Comparison of ENCODE assay signal across 20 cellular contexts in genomic region chr2:102335871-102336366, GRCh38. TPM values are rescaled to one million over a fixed set of nuclear protein-coding genes. Genes with fewer than 3 reads are reported as not detected.
DNase-seq lines count a peak whose midpoint lies in the region; ATAC-seq, FAIRE-seq and TF ChIP-seq lines count a peak whose summit lies in the region.
"Had no signal": no experiment of that assay in that cellular context is flagged by ENCODE, and none has a peak within 500 bp of the region (broad histone marks: within the 10 kb centered on the region; RNA-seq: fewer than 3 reads in every experiment).

No MANE protein-coding gene starts in this region.

- CTCF ChIA-PET in K562 (lab: Yijun Ruan, JAX; ENCODE audit: low intra/inter-chr PET ratio): no interaction called here
- CTCF ChIA-PET in activated CD4-positive, alpha-beta memory T cell treated with anti-CD3 and anti-CD28 coated beads for 36 hours (lab: Charles Lee): interaction anchor here (0.6 to 2.9 kb wide), 6 partner anchors 14 to 188 kb away, joined by 3 to 15 read pairs (median 4); partner anchors contain the start of gene IL18R1

- H3K9me3 Mint-ChIP-seq in activated CD4-positive, alpha-beta memory T cell treated with anti-CD3 and anti-CD28 coated beads for 36 hours: no peaks in the 10 kb centered on the region

- peak; percentile 99 for ATAC-seq in K562

- peaks cover 2% of the 10 kb centered on the region; the same call in 1 of the 2 replicates for H3F3A ChIP-seq in Loucy (ENCODE audit: low read depth)

- intact Hi-C loops in K562 (cut with micrococcal nuclease): loop anchor here (5.0 kb wide), 1 partner anchor 79 kb away; no protein-coding TSS in a partner anchor
- intact Hi-C loops in left ventricle myocardium inferior (cut with micrococcal nuclease): no loop called here
- intact Hi-C loops in activated CD4-positive, alpha-beta memory T cell treated with anti-CD3 and anti-CD28 coated beads for 36 hours (cut with micrococcal nuclease): loop anchor here (2.0 kb wide), 2 partner anchors 15 to 31 kb away; no protein-coding TSS in a partner anchor
- intact Hi-C loops in ascending aorta (cut with DNase I): no loop called here

- peak; percentile 96 for TF ChIP-seq EP300 in K562 (IDR thresholded peaks at IDR 0.05; ENCODE audit: low read length)

- H3K4me2 ChIP-seq in Loucy (ENCODE audit: low read depth, low read length, poor library complexity, severe bottlenecking): peak overlapping the region; percentile 27
- peak overlapping the region; percentile 45; the same call in 1 of the 2 replicates for H3K4me2 ChIP-seq in K562 (ENCODE audit: insufficient read depth, low read length)

- peaks cover 2% of the 10 kb centered on the region for H3K27me3 Mint-ChIP-seq in activated CD4-positive, alpha-beta memory T cell treated with anti-CD3 and anti-CD28 coated beads for 36 hours

- H3K9me3 ChIP-seq in Loucy (ENCODE audit: insufficient read depth, low read depth, low read length) (no peaks in the 10 kb centered on the region), K562 (replicated peaks; ENCODE audit: control insufficient read depth, insufficient read depth, low read depth, low read length) (no peaks in the 10 kb centered on the region), left ventricle myocardium inferior (replicated peaks) (peaks cover 2% of the 10 kb centered on the region), mesodermal cell (ENCODE audit: control insufficient read depth, low read length) (no peaks in the 10 kb centered on the region), ascending aorta (no peaks in the 10 kb centered on the region)

- WGBS in K562 (ENCODE audit: insufficient coverage, low coverage, missing lambda C conversion rate): 0% methylated on average over 8 of the region's 8 CpGs
- 55 to 89% methylated on average over 5 of the region's 8 CpGs for WGBS in mesodermal cell (ENCODE audit: insufficient coverage in 2 of 2), 2 experiments

- no peaks in the 10 kb centered on the region for H3K9me2 ChIP-seq in Loucy (replicated peaks; ENCODE audit: low read depth, low read length)

- H2AFZ ChIP-seq in Loucy (ENCODE audit: low read length) (no peak overlapping the region), K562 (ENCODE audit: low read depth, low read length) (no peak overlapping the region)

- no peak overlapping the region for H3K9ac ChIP-seq in Loucy (ENCODE audit: low read depth, low read length, poor library complexity, severe bottlenecking)
- no peak overlapping the region for H3K9ac ChIP-seq in K562 (ENCODE audit: insufficient read depth in 1 of 2, low read depth in 2 of 2, low read length in 2 of 2)

- FAIRE-seq in K562 (lab: Jason Lieb, UNC): peak; percentile 99

- no peaks in the 10 kb centered on the region for H3K36me3 Mint-ChIP-seq in activated CD4-positive, alpha-beta memory T cell treated with anti-CD3 and anti-CD28 coated beads for 36 hours

- H3K79me2 ChIP-seq in Loucy (ENCODE audit: insufficient read depth, low read length) (no peaks in the 10 kb centered on the region), K562 (ENCODE audit: control insufficient read depth, insufficient read depth, low read length) (no peaks in the 10 kb centered on the region)

- H3K9me1 ChIP-seq in K562 (ENCODE audit: control insufficient read depth, insufficient read depth, low read length): no peaks in the 10 kb centered on the region

- TF ChIP-seq RAD21 in K562 (CRISPR knock-in tag; conservative IDR thresholded peaks at IDR 0.05 in 1 of 2, IDR thresholded peaks at IDR 0.05 in 1 of 2): peak; percentile 27 to 31; a peak in 2 of 4 replicates

- H3K27ac ChIP-seq in K562 (ENCODE audit: extremely low read depth, low read depth, low read length): no peak overlapping the region; the same call in 2 of the 3 replicates
- H3K27ac ChIP-seq in left ventricle myocardium inferior (replicated peaks): peak overlapping the region; percentile 75
- peak overlapping the region; percentile 24 for H3K27ac ChIP-seq in mesodermal cell (ENCODE audit: low read depth, low read length, severe bottlenecking)
- peak overlapping the region in 1 of 2 donors; percentile 54 for H3K27ac ChIP-seq in ascending aorta

- H3K4me1 Mint-ChIP-seq in activated CD4-positive, alpha-beta memory T cell treated with anti-CD3 and anti-CD28 coated beads for 36 hours (ENCODE audit: low read depth): peaks cover 7% of the 10 kb centered on the region

- no peak overlapping the region for H3K27ac Mint-ChIP-seq in activated CD4-positive, alpha-beta memory T cell treated with anti-CD3 and anti-CD28 coated beads for 36 hours

- H3K4me3 ChIP-seq in Loucy (ENCODE audit: low read length, poor library complexity, severe bottlenecking) (no peak overlapping the region), K562 (no peak overlapping the region), left ventricle myocardium inferior (no peak overlapping the region), mesodermal cell (ENCODE audit: extremely low read depth, insufficient read depth, low read length, poor library complexity, severe bottlenecking) (no peak overlapping the region), ascending aorta (no peak overlapping the region)
- H3K4me3 ChIP-seq: coronary artery had no signal

- in situ Hi-C loops in K562 (cut with MboI): no loop called here

- peaks cover 32% of the 10 kb centered on the region for H3K4me1 ChIP-seq in Loucy (ENCODE audit: insufficient read depth, low read length, poor library complexity, severe bottlenecking)
- H3K4me1 ChIP-seq in K562 (replicated peaks in 1 of 2; ENCODE audit: control insufficient read depth in 2 of 2, insufficient read depth in 2 of 2, low read length in 2 of 2): peaks cover 0 to 43% of the 10 kb centered on the region in 2 experiments; a peak in 4 of 5 replicates
- peaks cover 21% of the 10 kb centered on the region for H3K4me1 ChIP-seq in left ventricle myocardium inferior
- peaks cover 22% of the 10 kb centered on the region for H3K4me1 ChIP-seq in mesodermal cell (ENCODE audit: control insufficient read depth, insufficient read depth, low read length, poor library complexity, severe bottlenecking)
- H3K4me1 ChIP-seq in ascending aorta: peaks cover 5 to 6% of the 10 kb centered on the region in 2 donors

- no peak overlapping the region for H3K4me3 Mint-ChIP-seq in activated CD4-positive, alpha-beta memory T cell treated with anti-CD3 and anti-CD28 coated beads for 36 hours

- DNase-seq in K562 (ENCODE audit: extremely low read depth in 1 of 4, low spot score in 3 of 4) (peak; percentile 42 to 95 (median 68)), left ventricle myocardium inferior (no peak), ascending aorta (ENCODE audit: low spot score in 2 of 2) (no peak)
- DNase-seq in activated CD4-positive, alpha-beta memory T cell treated with anti-CD3 and anti-CD28 coated beads for 36 hours: no peak
- no peak for DNase-seq in stimulated activated CD4-positive, alpha-beta T cell treated with anti-CD3 and anti-CD28 coated beads, Interleukin-4, amount 100 ng/mL, for 1 hour
- DNase-seq: activated CD4-positive, CD25-positive, alpha-beta regulatory T cell treated with anti-CD3 and anti-CD28 coated beads, Interleukin-2, amount 50 U/mL, for 72 hours; activated effector memory CD4-positive, alpha-beta T cell treated with Interleukin-2 at 50 U/mL for 16 hours; AML-193; aorta; EL; head of caudate nucleus; NCI-H1436; NK-92 treated with Interleukin-12 subunit alpha and Interleukin-12 subunit beta, amount 100 ng/mL, for 24 hours; SHP77; substantia nigra; T-helper 2 cell had no signal

- TF ChIP-seq POLR2A in K562 (conservative IDR thresholded peaks at IDR 0.05): no peak

- BruUV-seq in K562 (replicated peaks; lab: Mats Ljungman, UMichigan): no TSS peak

- no peaks in the 10 kb centered on the region for H4K20me1 ChIP-seq in Loucy (ENCODE audit: insufficient read depth, low read length, poor library complexity, severe bottlenecking)
- H4K20me1 ChIP-seq in K562 (replicated peaks; ENCODE audit: control insufficient read depth, insufficient read depth, low read length): no peaks in the 10 kb centered on the region

- H3K36me3 ChIP-seq in Loucy (ENCODE audit: insufficient read depth, low read length) (no peaks in the 10 kb centered on the region), K562 (ENCODE audit: control insufficient read depth, insufficient read depth, low read length) (no peaks in the 10 kb centered on the region), left ventricle myocardium inferior (no peaks in the 10 kb centered on the region), mesodermal cell (ENCODE audit: control insufficient read depth, insufficient read depth, low read length) (no peaks in the 10 kb centered on the region), ascending aorta (no peaks in the 10 kb centered on the region)

- H3K27me3 ChIP-seq in Loucy (ENCODE audit: insufficient read depth, low read length, poor library complexity, severe bottlenecking) (no peaks in the 10 kb centered on the region), K562 (ENCODE audit: control insufficient read depth in 2 of 2, insufficient read depth in 2 of 2, low read length in 2 of 2) (no peaks in the 10 kb centered on the region), left ventricle myocardium inferior (ENCODE audit: low read depth) (peaks cover 4% of the 10 kb centered on the region), ascending aorta (no peaks in the 10 kb centered on the region)

- POLR2A ChIA-PET in K562 (lab: Yijun Ruan, JAX): interaction anchor here (0.8 to 1.9 kb wide), 2 partner anchors 24 to 1854 kb away, joined by 3 to 4 read pairs; no protein-coding TSS in a partner anchor
- POLR2A ChIA-PET in activated CD4-positive, alpha-beta memory T cell treated with anti-CD3 and anti-CD28 coated beads for 36 hours (lab: Charles Lee): interaction anchor here (0.6 kb wide), 1 partner anchor 224 kb away, joined by 3 read pairs; no protein-coding TSS in a partner anchor

- TF ChIP-seq CTCF in Loucy (conservative IDR thresholded peaks at IDR 0.05; ENCODE audit: low read length) (no peak), K562 (IDR thresholded peaks at IDR 0.05 in 2 of 3, conservative IDR thresholded peaks at IDR 0.05 in 1 of 3; ENCODE audit: insufficient read depth in 2 of 3, low read depth in 1 of 3, low read length in 3 of 3) (no peak), left ventricle myocardium inferior (IDR thresholded peaks at IDR 0.05; ENCODE audit: borderline replicate concordance) (no peak), ascending aorta (IDR thresholded peaks at IDR 0.05) (no peak)

RNA-seq across cellular contexts. Expression of gene IL18R1, which starts 19.7 kb away (rescaled TPM):
- total RNA-seq in K562 (2011; cell fraction: chromatin; rRNA removed; ENCODE audit: low replicate concordance): 1.0 and 3.2 TPM in 2 replicates
- 0.39 and 0.83 TPM in 2 replicates for total RNA-seq in K562 (2011; cell fraction: nucleolus; rRNA removed)
- total RNA-seq in K562 (2011; cell fraction: nucleoplasm; rRNA removed): 0.73 and 1.4 TPM in 2 replicates
- total RNA-seq in K562 (2014; rRNA removed): 1.6 and 3.3 TPM in 2 replicates
- total RNA-seq in K562 (2014; rRNA removed; fragmentation: Illumina TruSeq; extraction: Trizol): 4.8 TPM in 2 replicates
- 8.8 and 10.0 TPM in 2 replicates for total RNA-seq in K562 (2015; rRNA removed; fragmentation: Illumina TruSeq; extraction: Trizol)
- total RNA-seq in K562 (2021): 2.5 and 4.5 TPM in 2 replicates
- 1.1 and 1.9 TPM in 2 replicates for polyA plus RNA-seq in K562 (2011; rRNA removed)
- polyA plus RNA-seq in K562 (2011; cell fraction: cytosol; rRNA removed): 0.16 and 0.60 TPM in 2 replicates
- polyA plus RNA-seq in K562 (2011; cell fraction: nucleus; rRNA removed): 1.2 and 2.1 TPM in 2 replicates
- 3.5 and 8.5 TPM in 2 replicates for polyA plus RNA-seq in K562 (2012)
- 2.8 and 3.5 TPM in 2 replicates for polyA plus RNA-seq in K562 (2014; fragmentation: Illumina TruSeq; extraction: Trizol)
- polyA plus RNA-seq in K562 (2014; fragmentation: Nextera tagmentation; extraction: Ambion mirVana): under 1 TPM; 0.55 to 0.81 TPM
- 2.9 and 3.7 TPM in 2 replicates for polyA plus RNA-seq in K562 (2014; rRNA removed)
- 1.5 TPM in 2 replicates for polyA minus RNA-seq in K562 (2011; rRNA and poly(A)+ RNA removed)
- 0.19 TPM in 1 of 2 replicates, not detected in the other for polyA minus RNA-seq in K562 (2011; cell fraction: cytosol; rRNA and poly(A)+ RNA removed)
- 1.5 and 2.2 TPM in 2 replicates for polyA minus RNA-seq in K562 (2011; cell fraction: nucleus; rRNA and poly(A)+ RNA removed)
- total RNA-seq in left ventricle myocardium inferior: 1.8 TPM
- 2.9 TPM for polyA plus RNA-seq in mesodermal cell (2013, experiment 1 of 2)
- polyA plus RNA-seq in mesodermal cell (2013, experiment 2 of 2): 2.2 TPM
- 10 to 100 TPM; 25.5 to 26.6 TPM for total RNA-seq in activated CD4-positive, alpha-beta memory T cell treated with anti-CD3 and anti-CD28 coated beads for 36 hours
- 1.9 TPM for total RNA-seq in ascending aorta

RNA-seq across cellular contexts. Expression of gene IL1RL1, which starts 24.6 kb away (rescaled TPM):
- total RNA-seq in K562 (2011; cell fraction: chromatin; rRNA removed; ENCODE audit: low replicate concordance): 0.18 TPM in 1 of 2 replicates, not detected in the other
- total RNA-seq in K562 (2011; cell fraction: nucleolus; rRNA removed): not detected in 2 replicates
- total RNA-seq in K562 (2011; cell fraction: nucleoplasm; rRNA removed): not detected in 2 replicates
- total RNA-seq in K562 (2014; rRNA removed) (0.45 and 0.59 TPM in 2 replicates), K562 (2014; rRNA removed; fragmentation: Illumina TruSeq; extraction: Trizol) (0.73 and 1.0 TPM in 2 replicates), K562 (2015; rRNA removed; fragmentation: Illumina TruSeq; extraction: Trizol) (2.6 and 3.3 TPM in 2 replicates), K562 (2021) (0.44 and 1.0 TPM in 2 replicates), left ventricle myocardium inferior (1.1 TPM), ascending aorta (3.4 TPM)
- polyA plus RNA-seq in K562 (2011; rRNA removed) (0.05 and 0.06 TPM in 2 replicates), K562 (2014; fragmentation: Illumina TruSeq; extraction: Trizol) (0.72 and 1.2 TPM in 2 replicates), K562 (2014; fragmentation: Nextera tagmentation; extraction: Ambion mirVana) (under 1 TPM; 0.42 to 0.59 TPM), K562 (2014; rRNA removed) (0.66 and 0.81 TPM in 2 replicates)
- 0.03 TPM in 1 of 2 replicates, not detected in the other for polyA plus RNA-seq in K562 (2011; cell fraction: cytosol; rRNA removed)
- 0.27 TPM in 1 of 2 replicates, not detected in the other for polyA plus RNA-seq in K562 (2011; cell fraction: nucleus; rRNA removed)
- 4.3 and 5.8 TPM in 2 replicates for polyA plus RNA-seq in K562 (2012)
- 0.18 TPM in 1 of 2 replicates, not detected in the other for polyA minus RNA-seq in K562 (2011; rRNA and poly(A)+ RNA removed)
- not detected in 2 replicates for polyA minus RNA-seq in K562 (2011; cell fraction: cytosol; rRNA and poly(A)+ RNA removed)
- polyA minus RNA-seq in K562 (2011; cell fraction: nucleus; rRNA and poly(A)+ RNA removed): 0.13 TPM in 1 of 2 replicates, not detected in the other
- 2.6 TPM for polyA plus RNA-seq in mesodermal cell (2013, experiment 1 of 2)
- 1.4 TPM for polyA plus RNA-seq in mesodermal cell (2013, experiment 2 of 2)
- total RNA-seq in activated CD4-positive, alpha-beta memory T cell treated with anti-CD3 and anti-CD28 coated beads for 36 hours: 1 to 10 TPM; 1.3 TPM
- total RNA-seq: HT1080 had no signal

Comparison
In these comparisons a context has a peak if more than half of its experiments do, and no peak if none do; other contexts are left out.
1. DNase-seq: peak in K562 (4 of 4); none in left ventricle myocardium inferior (single experiment), activated CD4-positive, alpha-beta memory T cell treated with anti-CD3 and anti-CD28 coated beads for 36 hours (single experiment), ascending aorta (0 of 2) and stimulated activated CD4-positive, alpha-beta T cell treated with anti-CD3 and anti-CD28 coated beads, Interleukin-4, amount 100 ng/mL, for 1 hour (single experiment).
2. intact Hi-C loops: an anchor here in K562 (5.0 kb wide) and activated CD4-positive, alpha-beta memory T cell treated with anti-CD3 and anti-CD28 coated beads for 36 hours (2.0 kb wide); none called in left ventricle myocardium inferior and ascending aorta.